ENCODE assay signal across 15 cellular contexts in genomic region chr15:76928231-76928630, GRCh38. TPM values are rescaled to one million over a fixed set of nuclear protein-coding genes. Genes with fewer than 3 reads are reported as not detected.
DNase-seq lines count a peak whose midpoint lies in the region; ATAC-seq and TF ChIP-seq lines count a peak whose summit lies in the region.
"Had no signal": no experiment of that assay in that cellular context is flagged by ENCODE, and none has a peak within 500 bp of the region (broad histone marks: within the 10 kb centered on the region; RNA-seq: fewer than 3 reads in every experiment).

No MANE protein-coding gene starts in this region.

- H3K4me2 ChIP-seq in OCI-LY3 (ENCODE audit: low read length) = no peak overlapping the region

- peaks cover 4% of the 10 kb centered on the region for H3K36me3 ChIP-seq in OCI-LY3 (replicated peaks; ENCODE audit: low read depth, low read length)
- H3K36me3 ChIP-seq in aorta (ENCODE audit: control insufficient read depth in 1 of 2, insufficient read depth in 2 of 2, low read length in 1 of 2) = no peaks in the 10 kb centered on the region

- H3K4me1 ChIP-seq in OCI-LY3 (ENCODE audit: low read length) (peaks cover 15% of the 10 kb centered on the region), aorta (ENCODE audit: control insufficient read depth in 1 of 2, insufficient read depth in 2 of 2, low read length in 2 of 2) (no peaks in the 10 kb centered on the region)

- POLR2A ChIA-PET in CD4-positive, alpha-beta T cell (lab: Charles Lee) = interaction anchor here (0.7 kb wide), 1 partner anchor 23 kb away, joined by 4 read pairs; the partner anchor contains the start of gene SCAPER

- peaks cover 14% of the 10 kb centered on the region for H3K36me3 Mint-ChIP-seq in CD4-positive, alpha-beta T cell (ENCODE audit: low read depth)
- peaks cover 3% of the 10 kb centered on the region for H3K36me3 Mint-ChIP-seq in neural crest cell (ENCODE audit: low read depth)

- no peak overlapping the region for H3K9ac ChIP-seq in OCI-LY3 (ENCODE audit: low read length)

- no peak for TF ChIP-seq CTCF in CD4-positive, alpha-beta T cell (IDR thresholded peaks at IDR 0.05)
- no peak for TF ChIP-seq CTCF in OCI-LY3 (IDR thresholded peaks at IDR 0.05; ENCODE audit: low read depth, low read length)
- TF ChIP-seq CTCF in neural crest cell (conservative IDR thresholded peaks at IDR 0.05) = no peak

- H3K9me3 ChIP-seq in CD4-positive, alpha-beta T cell (ENCODE audit: control insufficient read depth, low read length) = no peaks in the 10 kb centered on the region
- no peaks in the 10 kb centered on the region for H3K9me3 ChIP-seq in OCI-LY3 (ENCODE audit: insufficient read depth, low read length)
- H3K9me3 ChIP-seq in aorta (ENCODE audit: control insufficient read depth, low read length) = no peaks in the 10 kb centered on the region

- H3K9me3 Mint-ChIP-seq in CD4-positive, alpha-beta T cell = no peaks in the 10 kb centered on the region
- no peaks in the 10 kb centered on the region for H3K9me3 Mint-ChIP-seq in neural crest cell
- H3K9me3 Mint-ChIP-seq in stimulated activated naive CD8-positive, alpha-beta T cell treated with anti-CD3 and anti-CD28 coated beads, Interleukin-15, amount 100 ng/mL, for 72 hours = no peaks in the 10 kb centered on the region
- H3K9me3 Mint-ChIP-seq: CD4-positive, alpha-beta memory T cell had no signal

- intact Hi-C loops in CD4-positive, alpha-beta T cell (cut with DNase I, micrococcal nuclease) = no loop called here
- intact Hi-C loops in aorta (cut with DNase I) = no loop called here

- peaks cover 16% of the 10 kb centered on the region for H3K79me2 ChIP-seq in OCI-LY3 (ENCODE audit: low read length)

- H3K27ac ChIP-seq in CD4-positive, alpha-beta T cell (ENCODE audit: low read depth, low read length) = no peak overlapping the region
- H3K27ac ChIP-seq in OCI-LY3 (ENCODE audit: low read length) = no peak overlapping the region
- H3K27ac ChIP-seq in aorta (ENCODE audit: low read depth in 1 of 2, low read length in 2 of 2) = no peak overlapping the region
- H3K27ac ChIP-seq: C4-2B had no signal

- CTCF ChIA-PET in CD4-positive, alpha-beta T cell (lab: Charles Lee) = interaction anchor here (1.1 kb wide), 1 partner anchor 45 kb away, joined by 4 read pairs; no protein-coding TSS in a partner anchor

- H3K4me3 ChIP-seq in OCI-LY3 (ENCODE audit: low read length) (no peak overlapping the region), aorta (ENCODE audit: low read length in 2 of 2) (no peak overlapping the region)

- ATAC-seq in CD4-positive, alpha-beta T cell (ENCODE audit: poor library complexity) = no peak
- ATAC-seq in aorta (ENCODE audit: low FRiP score) (no peak), HG03045 (IDR thresholded peaks at IDR 0.05; ENCODE audit: unreplicated experiment) (no peak)
- no peak for ATAC-seq in stimulated activated naive CD8-positive, alpha-beta T cell treated with anti-CD3 and anti-CD28 coated beads, Interleukin-15, amount 100 ng/mL, for 72 hours

- H3K4me1 Mint-ChIP-seq in CD4-positive, alpha-beta T cell (ENCODE audit: low read depth) = peaks cover 22% of the 10 kb centered on the region
- H3K4me1 Mint-ChIP-seq in neural crest cell = peaks cover 36% of the 10 kb centered on the region
- H3K4me1 Mint-ChIP-seq in stimulated activated naive CD8-positive, alpha-beta T cell treated with anti-CD3 and anti-CD28 coated beads, Interleukin-15, amount 100 ng/mL, for 72 hours = peaks cover 22% of the 10 kb centered on the region

- H3K27ac Mint-ChIP-seq in CD4-positive, alpha-beta T cell = no peak overlapping the region
- H3K27ac Mint-ChIP-seq in neural crest cell (ENCODE audit: unreplicated experiment) = no peak overlapping the region
- H3K27ac Mint-ChIP-seq in stimulated activated naive CD8-positive, alpha-beta T cell treated with anti-CD3 and anti-CD28 coated beads, Interleukin-15, amount 100 ng/mL, for 72 hours = no peak overlapping the region

- peaks cover 13% of the 10 kb centered on the region for H3K27me3 Mint-ChIP-seq in CD4-positive, alpha-beta T cell
- H3K27me3 Mint-ChIP-seq in neural crest cell (ENCODE audit: low read depth) = no peaks in the 10 kb centered on the region
- peaks cover 5% of the 10 kb centered on the region for H3K27me3 Mint-ChIP-seq in stimulated activated naive CD8-positive, alpha-beta T cell treated with anti-CD3 and anti-CD28 coated beads, Interleukin-15, amount 100 ng/mL, for 72 hours

- H4K20me1 ChIP-seq in OCI-LY3 (ENCODE audit: insufficient read depth, low read length) = no peaks in the 10 kb centered on the region

- no peak for DNase-seq in CD4-positive, alpha-beta T cell
- DNase-seq in neural crest cell (ENCODE audit: low read depth, low spot score) (no peak), aorta (no peak), NCI-H1694 (lab: John Stamatoyannopoulos, UW) (no peak)
- DNase-seq in stimulated activated naive CD8-positive, alpha-beta T cell treated with anti-CD3 and anti-CD28 coated beads, Interleukin-15, amount 100 ng/mL, for 72 hours = no peak
- DNase-seq: AML-193; CD4-positive, alpha-beta memory T cell; DMS153; DMS79; GDM1; GOT3; H7 had no signal

- H3K27me3 ChIP-seq in CD4-positive, alpha-beta T cell (ENCODE audit: control insufficient read depth, insufficient read depth, low read length) = no peaks in the 10 kb centered on the region
- H3K27me3 ChIP-seq in OCI-LY3 (ENCODE audit: low read depth, low read length) = no peaks in the 10 kb centered on the region
- H3K27me3 ChIP-seq in aorta (ENCODE audit: control insufficient read depth in 1 of 2, insufficient read depth in 2 of 2, low read length in 1 of 2) = no peaks in the 10 kb centered on the region

- WGBS in aorta, 2 donors = 78 to 84% methylated on average over 3 of the region's 3 CpGs

- peak overlapping the region; percentile 12; the same call in 1 of the 2 replicates for H2AFZ ChIP-seq in OCI-LY3 (ENCODE audit: low read depth, low read length)

- peak overlapping the region; percentile 37 for H3K4me3 Mint-ChIP-seq in CD4-positive, alpha-beta T cell
- peak overlapping the region; percentile 12 for H3K4me3 Mint-ChIP-seq in neural crest cell
- H3K4me3 Mint-ChIP-seq in stimulated activated naive CD8-positive, alpha-beta T cell treated with anti-CD3 and anti-CD28 coated beads, Interleukin-15, amount 100 ng/mL, for 72 hours = no peak overlapping the region
- H3K4me3 Mint-ChIP-seq: CD4-positive, alpha-beta memory T cell had no signal

RNA-seq across cellular contexts. Expression of gene RCN2, which starts 3.3 kb away (rescaled TPM):
- total RNA-seq in CD4-positive, alpha-beta T cell = 10 to 100 TPM; 18.1 to 19.1 TPM
- total RNA-seq in neural crest cell (159 and 161 TPM in 2 replicates), aorta (10 to 100 TPM; 41.0 to 48.9 TPM)
- 10 to 100 TPM; 62.5 to 65.0 TPM for polyA plus RNA-seq in aorta

RNA-seq across cellular contexts. Expression of gene SCAPER, which starts 23.1 kb away (rescaled TPM):
- total RNA-seq in CD4-positive, alpha-beta T cell = 10 to 100 TPM; 40.3 to 41.2 TPM
- total RNA-seq in neural crest cell (15.3 and 18.4 TPM in 2 replicates), aorta (10 to 100 TPM; 37.8 to 44.3 TPM)
- polyA plus RNA-seq in aorta = 10 to 100 TPM; 11.9 to 13.5 TPM

Comparison
In these comparisons a context has a peak if more than half of its experiments do, and no peak if none do; other contexts are left out.
1. H3K4me3 Mint-ChIP-seq: peak in CD4-positive, alpha-beta T cell (single experiment) and neural crest cell (single experiment); none in stimulated activated naive CD8-positive, alpha-beta T cell treated with anti-CD3 and anti-CD28 coated beads, Interleukin-15, amount 100 ng/mL, for 72 hours (0 of 2).